9 cellular contexts compared by ENCODE assay signal in the genomic region with DNA sequence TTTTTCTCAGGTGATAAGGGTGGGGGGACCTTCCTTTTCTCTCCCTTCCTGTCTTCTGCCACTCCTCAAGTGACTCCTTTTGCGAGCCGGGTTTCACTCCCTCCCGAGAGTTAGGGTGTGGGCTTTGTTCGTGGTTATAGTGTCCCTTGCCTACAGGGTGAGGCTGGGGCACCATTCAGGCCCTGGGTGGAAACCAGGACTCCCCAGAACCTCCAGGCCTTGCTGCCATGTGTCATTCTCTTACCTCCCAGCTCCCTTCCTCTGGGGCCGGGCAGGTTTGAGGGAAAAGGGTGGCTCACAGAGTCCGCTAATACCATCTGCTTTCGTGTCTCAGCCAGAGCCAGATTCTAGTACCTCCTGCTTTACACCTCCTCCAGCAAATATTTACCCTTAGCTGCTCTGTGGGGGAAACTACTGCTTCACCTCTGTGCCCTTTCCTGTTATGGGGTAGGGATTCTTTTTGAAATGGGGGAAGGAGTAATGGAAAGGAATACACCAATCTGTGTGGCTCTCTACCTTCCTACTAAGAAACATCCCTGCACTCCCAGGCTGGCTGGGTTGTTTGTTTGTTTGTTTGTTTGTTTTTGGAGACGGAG. TPM values are rescaled to one million over a fixed set of nuclear protein-coding genes. Genes with fewer than 3 reads are reported as not detected.
DNase-seq lines count a peak whose midpoint lies in the region; ATAC-seq and TF ChIP-seq lines count a peak whose summit lies in the region.
"Had no signal": no experiment of that assay in that cellular context is flagged by ENCODE, and none has a peak within 500 bp of the region (broad histone marks: within the 10 kb centered on the region; RNA-seq: fewer than 3 reads in every experiment).

No MANE protein-coding gene starts in this region.

- POLR2A ChIA-PET in CD8-positive, alpha-beta T cell (lab: Charles Lee) = no interaction called here

- H3K27ac ChIP-seq in CD8-positive, alpha-beta T cell (ENCODE audit: low read depth, low read length) = no peak overlapping the region
- peak overlapping the region in 57 of 59 donors; percentile 0 to 97 (median 89) for H3K27ac ChIP-seq in dorsolateral prefrontal cortex

- peaks cover 48% of the 10 kb centered on the region for H3K4me1 Mint-ChIP-seq in CD8-positive, alpha-beta T cell (ENCODE audit: low read depth)
- H3K4me1 Mint-ChIP-seq in nephron progenitor cell = peaks cover 71% of the 10 kb centered on the region

- peak overlapping the region; percentile 91 for H3K4me3 Mint-ChIP-seq in CD8-positive, alpha-beta T cell
- peak overlapping the region; percentile 97 for H3K4me3 Mint-ChIP-seq in nephron progenitor cell

- no peak for ATAC-seq in CD8-positive, alpha-beta T cell

- no peaks in the 10 kb centered on the region for H3K36me3 ChIP-seq in CD8-positive, alpha-beta T cell (ENCODE audit: insufficient read depth, low read length)

- TF ChIP-seq CTCF in CD8-positive, alpha-beta T cell (IDR thresholded peaks at IDR 0.05) = no peak
- TF ChIP-seq CTCF in dorsolateral prefrontal cortex (IDR thresholded peaks at IDR 0.05 in 54 of 56, conservative IDR thresholded peaks at IDR 0.05 in 2 of 56; ENCODE audit: low read depth in 1 of 56, partially characterized antibody in 56 of 56) (no peak), nephron progenitor cell (IDR thresholded peaks at IDR 0.05) (no peak)

- peaks cover 7% of the 10 kb centered on the region for H3K36me3 Mint-ChIP-seq in CD8-positive, alpha-beta T cell
- H3K36me3 Mint-ChIP-seq in nephron progenitor cell (ENCODE audit: low read depth) = no peaks in the 10 kb centered on the region

- peaks cover 16% of the 10 kb centered on the region for H3K27me3 ChIP-seq in CD8-positive, alpha-beta T cell (ENCODE audit: insufficient read depth, low read length)
- no peaks in the 10 kb centered on the region for H3K27me3 ChIP-seq in dorsolateral prefrontal cortex

- H3K4me3 ChIP-seq in CD8-positive, alpha-beta T cell (ENCODE audit: low read depth, low read length) = no peak overlapping the region
- peak overlapping the region; percentile 57 to 96 (median 89) for H3K4me3 ChIP-seq in dorsolateral prefrontal cortex

- no peaks in the 10 kb centered on the region for H3K9me3 Mint-ChIP-seq in CD8-positive, alpha-beta T cell
- no peaks in the 10 kb centered on the region for H3K9me3 Mint-ChIP-seq in nephron progenitor cell

- CTCF ChIA-PET in CD8-positive, alpha-beta T cell (lab: Charles Lee) = interaction anchor here (0.7 to 7.2 kb wide), 3 partner anchors 15 to 84 kb away, joined by 3 to 49 read pairs (median 3); no protein-coding TSS in a partner anchor

- intact Hi-C loops in CD8-positive, alpha-beta T cell (cut with DNase I, micrococcal nuclease) = no loop called here
- intact Hi-C loops in dorsolateral prefrontal cortex (cut with DNase I) = no loop called here

- no peak overlapping the region for H3K27ac Mint-ChIP-seq in CD8-positive, alpha-beta T cell
- H3K27ac Mint-ChIP-seq in nephron progenitor cell = no peak overlapping the region

- DNase-seq in CD8-positive, alpha-beta T cell = no peak
- DNase-seq in NCI-H446 treated with DMSO at 0.1 percent for 48 hours (lab: John Stamatoyannopoulos, UW) (peak; percentile 12), dorsolateral prefrontal cortex (no peak), nephron progenitor cell (no peak), SHP77 treated with DMSO at 0.1 percent for 48 hours (lab: John Stamatoyannopoulos, UW) (no peak), T1000 (lab: John Stamatoyannopoulos, UW) (no peak), DMS53 (lab: John Stamatoyannopoulos, UW) (no peak)
- no peak for DNase-seq in stimulated activated CD8-positive, alpha-beta memory T cell treated with anti-CD3 and anti-CD28 coated beads, Interleukin-4, amount 100 ng/mL, for 48 hours

- H3K27me3 Mint-ChIP-seq in CD8-positive, alpha-beta T cell (ENCODE audit: low read depth) = peaks cover 45% of the 10 kb centered on the region
- peaks cover 10% of the 10 kb centered on the region for H3K27me3 Mint-ChIP-seq in nephron progenitor cell (ENCODE audit: low read depth, poor library complexity)

- H3K4me1 ChIP-seq in CD8-positive, alpha-beta T cell (ENCODE audit: insufficient read depth, low read length) = peaks cover 30% of the 10 kb centered on the region

- no peaks in the 10 kb centered on the region for H3K9me3 ChIP-seq in CD8-positive, alpha-beta T cell (ENCODE audit: low read length)

RNA-seq across cellular contexts. Expression of gene ACTN4, which starts 2.8 kb away (rescaled TPM):
- 100 to 1,000 TPM; 110 to 111 TPM for total RNA-seq in CD8-positive, alpha-beta T cell
- total RNA-seq in dorsolateral prefrontal cortex = 100 to 1,000 TPM; 271 to 539 (median 377) TPM

RNA-seq across cellular contexts. Expression of gene EIF3K, which starts 31.3 kb away (rescaled TPM):
- total RNA-seq in CD8-positive, alpha-beta T cell = 100 to 1,000 TPM; 313 to 315 TPM
- total RNA-seq in dorsolateral prefrontal cortex = 100 to 1,000 TPM; 165 to 292 (median 241) TPM

RNA-seq across cellular contexts. Expression of gene MAP4K1, which starts 32.5 kb away (rescaled TPM):
- 100 to 1,000 TPM; 135 to 151 TPM for total RNA-seq in CD8-positive, alpha-beta T cell
- total RNA-seq in dorsolateral prefrontal cortex = 10 to 100 TPM in 10 of 120 experiments, 1 to 10 TPM in 110; 1.2 to 14.7 (median 5.4) TPM
- total RNA-seq: glomerular endothelial cell had no signal

Comparison
In these comparisons a context has a peak if more than half of its experiments do, and no peak if none do; other contexts are left out.
1. RNA of gene MAP4K1, which starts 32.5 kb away (total RNA-seq): 135 to 151 TPM in CD8-positive, alpha-beta T cell; 1.2 to 14.7 TPM in dorsolateral prefrontal cortex; every median in the first group is over 4 times any median in the second.